17 cellular contexts compared by ENCODE assay signal in the genomic region with DNA sequence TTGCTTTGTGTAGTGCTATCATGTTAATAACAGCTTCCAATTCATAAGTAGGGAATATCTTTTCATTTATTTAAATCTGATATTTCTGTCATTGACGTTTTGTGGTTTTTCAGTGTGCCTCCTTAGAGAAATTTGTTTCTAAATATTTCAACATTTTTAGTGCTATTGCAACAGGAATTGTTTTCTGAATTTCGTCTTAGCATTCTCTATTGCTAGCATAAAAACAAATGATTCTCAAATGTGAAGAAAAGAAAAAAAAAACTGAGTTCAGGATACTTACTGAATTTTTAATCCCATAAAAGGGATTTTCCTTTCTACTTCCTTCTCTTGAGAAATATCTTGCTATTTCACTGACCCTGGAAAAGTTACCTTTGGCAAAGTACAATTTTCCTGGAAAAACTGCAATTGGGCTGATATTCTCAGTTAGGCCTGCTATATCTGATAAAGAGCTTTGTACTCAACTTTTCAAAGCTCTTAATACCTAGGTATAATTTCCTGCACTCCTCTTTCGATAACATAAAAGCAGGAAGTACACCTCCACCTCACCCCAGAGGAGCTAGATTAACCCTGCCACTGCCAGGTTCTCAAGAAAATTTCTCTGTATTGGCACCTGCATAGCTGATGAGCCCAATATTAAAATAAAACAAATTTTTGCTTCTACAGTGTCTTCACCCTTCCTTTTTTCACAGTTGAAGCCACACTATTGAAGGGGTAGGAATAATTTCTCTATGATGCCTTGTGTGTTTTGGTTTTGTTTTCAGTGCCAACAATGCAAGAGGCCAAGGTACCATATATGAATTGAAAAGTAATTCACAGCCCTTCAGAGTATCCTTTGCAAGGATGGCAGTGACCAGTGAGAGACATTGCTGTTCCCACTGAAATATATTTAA. TPM values are rescaled to one million over a fixed set of nuclear protein-coding genes. Genes with fewer than 3 reads are reported as not detected.
DNase-seq lines count a peak whose midpoint lies in the region; ATAC-seq, FAIRE-seq and TF ChIP-seq lines count a peak whose summit lies in the region.
"Had no signal": no experiment of that assay in that cellular context is flagged by ENCODE, and none has a peak within 500 bp of the region (broad histone marks: within the 10 kb centered on the region; RNA-seq: fewer than 3 reads in every experiment).

No MANE protein-coding gene starts in this region.

- peaks cover 0 to 34% (median 27%) of the 10 kb centered on the region in 7 donors for H3K4me1 Mint-ChIP-seq in naive thymus-derived CD4-positive, alpha-beta T cell
- H3K4me1 Mint-ChIP-seq: activated T-helper 17 cell treated with anti-CD3 and anti-CD28 coated beads, Interleukin-2, amount 50 U/mL, for 72 hours had no signal

- in situ Hi-C loops in GM12878 (cut with MboI), result no loop called here

- SMC1A ChIA-PET in GM12878 (lab: Charles Lee; ENCODE audit: uncharacterized antibody, unreplicated experiment), result interaction anchor here (1.1 to 4.3 kb wide), 8 partner anchors 8 to 70 kb away, joined by 3 to 42 read pairs (median 6); no protein-coding TSS in a partner anchor

- no peaks in the 10 kb centered on the region for H3K4me1 ChIP-seq in GM12878 (ENCODE audit: control insufficient read depth, insufficient read depth, low read length)
- H3K4me1 ChIP-seq in naive thymus-derived CD4-positive, alpha-beta T cell (ENCODE audit: control insufficient read depth in 2 of 2, insufficient read depth in 2 of 2, low read length in 2 of 2), result peaks cover 0 to 4% of the 10 kb centered on the region in 2 donors

- peaks cover 0 to 15% (median 5%) of the 10 kb centered on the region in 5 donors for H3K27me3 Mint-ChIP-seq in naive thymus-derived CD4-positive, alpha-beta T cell

- TF ChIP-seq CTCF in AG10803 (conservative IDR thresholded peaks at IDR 0.05; ENCODE audit: low read length), result no peak
- TF ChIP-seq CTCF in GM12878 (IDR thresholded peaks at IDR 0.05 in 2 of 3, conservative IDR thresholded peaks at IDR 0.05 in 1 of 3; ENCODE audit: control insufficient read depth in 2 of 3, extremely low read depth in 1 of 3, insufficient read depth in 1 of 3, low read depth in 3 of 3, low read length in 3 of 3), result no peak

- H3K9me3 ChIP-seq in GM12878 (replicated peaks; ENCODE audit: control insufficient read depth, insufficient read depth, low read length), result no peaks in the 10 kb centered on the region
- H3K9me3 ChIP-seq in naive thymus-derived CD4-positive, alpha-beta T cell (ENCODE audit: control insufficient read depth in 2 of 3, low read length in 3 of 3), result no peaks in the 10 kb centered on the region
- H3K9me3 ChIP-seq: SJCRH30, thyroid gland had no signal

- no peak overlapping the region for H3K9ac ChIP-seq in GM12878 (ENCODE audit: control insufficient read depth, insufficient read depth, low read length)

- POLR2A ChIA-PET in GM12878 (lab: Charles Lee), result interaction anchor here (0.9 to 1.6 kb wide), 2 partner anchors 12 to 14 kb away, joined by 3 to 4 read pairs; no protein-coding TSS in a partner anchor
- POLR2A ChIA-PET in naive thymus-derived CD4-positive, alpha-beta T cell (lab: Charles Lee), result interaction anchor here (0.7 to 1.1 kb wide), 2 partner anchors 21 to 732 kb away, joined by 4 to 6 read pairs; no protein-coding TSS in a partner anchor

- H3K4me3 Mint-ChIP-seq in naive thymus-derived CD4-positive, alpha-beta T cell, result peak overlapping the region in 7 of 10 donors; percentile 4 to 68 (median 59)
- H3K4me3 Mint-ChIP-seq: activated T-helper 17 cell treated with anti-CD3 and anti-CD28 coated beads, Interleukin-2, amount 50 U/mL, for 72 hours had no signal

- no peak overlapping the region for H3K27ac ChIP-seq in GM12878 (ENCODE audit: control insufficient read depth, insufficient read depth)
- no peak overlapping the region for H3K27ac ChIP-seq in naive thymus-derived CD4-positive, alpha-beta T cell (ENCODE audit: low read depth, low read length)
- H3K27ac ChIP-seq: SJCRH30, thyroid gland had no signal

- no peaks in the 10 kb centered on the region for H3K36me3 ChIP-seq in GM12878 (ENCODE audit: control insufficient read depth in 2 of 2, insufficient read depth in 2 of 2, low read length in 1 of 2)
- H3K36me3 ChIP-seq in naive thymus-derived CD4-positive, alpha-beta T cell (ENCODE audit: control insufficient read depth in 2 of 3, insufficient read depth in 3 of 3, low read length in 3 of 3), result no peaks in the 10 kb centered on the region
- H3K36me3 ChIP-seq: SJCRH30, thyroid gland had no signal

- BruUV-seq in GM12878 (replicated peaks; lab: Mats Ljungman, UMichigan), result no TSS peak

- peak overlapping the region in 7 of 9 donors; percentile 13 to 83 (median 50) for H3K27ac Mint-ChIP-seq in naive thymus-derived CD4-positive, alpha-beta T cell
- no peak overlapping the region for H3K27ac Mint-ChIP-seq in activated naive CD4-positive, alpha-beta T cell treated with anti-CD3 and anti-CD28 coated beads, Interleukin-2, amount 50 U/mL, for 72 hours
- H3K27ac Mint-ChIP-seq: activated T-helper 17 cell treated with anti-CD3 and anti-CD28 coated beads, Interleukin-2, amount 50 U/mL, for 72 hours had no signal

- no peak for TF ChIP-seq EP300 in GM12878 (IDR thresholded peaks at IDR 0.05; ENCODE audit: borderline replicate concordance in 1 of 2, control insufficient read depth in 1 of 2, low read depth in 2 of 2, low read length in 2 of 2)

- no peaks in the 10 kb centered on the region; a peak in 1 of 4 replicates for H3K27me3 ChIP-seq in GM12878 (replicated peaks in 1 of 2; ENCODE audit: control insufficient read depth in 2 of 2, insufficient read depth in 2 of 2, low read length in 1 of 2)
- peaks cover 0 to 3% of the 10 kb centered on the region in 2 donors for H3K27me3 ChIP-seq in naive thymus-derived CD4-positive, alpha-beta T cell (ENCODE audit: control insufficient read depth in 2 of 2, insufficient read depth in 2 of 2, low read length in 2 of 2)
- H3K27me3 ChIP-seq: SJCRH30, thyroid gland had no signal

- H2AFZ ChIP-seq in GM12878 (ENCODE audit: control insufficient read depth, low read depth, low read length), result no peak overlapping the region

- no peak for TF ChIP-seq POLR2A in GM12878 (IDR thresholded peaks at IDR 0.05; ENCODE audit: low read depth, low read length)

- H4K20me1 ChIP-seq in GM12878 (ENCODE audit: control insufficient read depth, insufficient read depth), result no peaks in the 10 kb centered on the region

- TF ChIP-seq RAD21 in GM12878 (IDR thresholded peaks at IDR 0.05; ENCODE audit: insufficient read depth, low read depth, low read length), result no peak

- peak; percentile 71 for DNase-seq in AG10803 (ENCODE audit: low read depth)
- DNase-seq in HT-29 (ENCODE audit: low spot score), result peak; percentile 47
- no peak for DNase-seq in GM12878 (ENCODE audit: low read depth, low spot score)
- DNase-seq in naive thymus-derived CD4-positive, alpha-beta T cell, result peak in 3 of 9 donors; percentile 7 to 20 (median 18)
- DNase-seq in effector CD4-positive, alpha-beta T cell, result no peak
- no peak for DNase-seq in activated naive CD4-positive, alpha-beta T cell treated with anti-CD3 and anti-CD28 coated beads, Interleukin-2, amount 50 U/mL, for 72 hours (ENCODE audit: low spot score in 2 of 2)
- DNase-seq in putamen (ENCODE audit: low spot score), result no peak
- DNase-seq in NCI-H2227 (lab: John Stamatoyannopoulos, UW; ENCODE audit: unreplicated experiment), result no peak
- DNase-seq: naive thymus-derived CD8-positive, alpha-beta T cell; NCI-H2171 treated with DMSO at 0.1 percent for 48 hours; SJCRH30; thyroid gland had no signal

- no peak overlapping the region for H3K4me2 ChIP-seq in GM12878 (ENCODE audit: control insufficient read depth, insufficient read depth)

- RAD21 ChIA-PET in GM12878 (lab: Charles Lee; ENCODE audit: unreplicated experiment), result interaction anchor here (1.1 to 1.7 kb wide), 7 partner anchors 10 to 69 kb away, joined by 3 to 13 read pairs (median 3); no protein-coding TSS in a partner anchor

- FAIRE-seq in GM12878 (lab: Jason Lieb, UNC), result no peak
- FAIRE-seq: GM18507, HTR-8/SVneo, TTC549 had no signal

- H3K36me3 Mint-ChIP-seq in naive thymus-derived CD4-positive, alpha-beta T cell, result peaks cover 0 to 11% (median 0%) of the 10 kb centered on the region in 5 donors
- H3K36me3 Mint-ChIP-seq in activated naive CD4-positive, alpha-beta T cell treated with anti-CD3 and anti-CD28 coated beads, Interleukin-2, amount 50 U/mL, for 72 hours, result no peaks in the 10 kb centered on the region
- H3K36me3 Mint-ChIP-seq: naive thymus-derived CD8-positive, alpha-beta T cell had no signal

- CTCF ChIA-PET in GM12878 (lab: Yijun Ruan, JAX), result interaction anchor here (0.7 to 1.1 kb wide), 6 partner anchors 29 to 457 kb away, joined by 3 to 5 read pairs (median 3); no protein-coding TSS in a partner anchor
- CTCF ChIA-PET in naive thymus-derived CD4-positive, alpha-beta T cell (lab: Charles Lee), result interaction anchor here (0.6 kb wide), 2 partner anchors 22 to 170 kb away, joined by 3 read pairs; no protein-coding TSS in a partner anchor

- ATAC-seq in GM12878, result peak; percentile 65
- no peak for ATAC-seq in naive thymus-derived CD4-positive, alpha-beta T cell
- no peak for ATAC-seq in activated naive CD4-positive, alpha-beta T cell treated with anti-CD3 and anti-CD28 coated beads, Interleukin-2, amount 50 U/mL, for 72 hours
- ATAC-seq: activated T-helper 17 cell treated with anti-CD3 and anti-CD28 coated beads, Interleukin-2, amount 50 U/mL, for 72 hours; left lobe of liver; naive thymus-derived CD8-positive, alpha-beta T cell had no signal

- intact Hi-C loops in GM12878 (cut with micrococcal nuclease; ENCODE audit: unreplicated experiment), result no loop called here
- intact Hi-C loops in naive thymus-derived CD4-positive, alpha-beta T cell (cut with micrococcal nuclease), result no loop called here

- H3K4me3 ChIP-seq in AG10803 (ENCODE audit: low read length), result no peak overlapping the region
- no peak overlapping the region for H3K4me3 ChIP-seq in GM12878
- H3K4me3 ChIP-seq in naive thymus-derived CD4-positive, alpha-beta T cell (ENCODE audit: low read length), result no peak overlapping the region
- H3K4me3 ChIP-seq: SJCRH30, thyroid gland had no signal

- peaks cover 0 to 6% (median 0%) of the 10 kb centered on the region in 11 donors for H3K9me3 Mint-ChIP-seq in naive thymus-derived CD4-positive, alpha-beta T cell
- peaks cover 0 to 3% of the 10 kb centered on the region in 2 donors for H3K9me3 Mint-ChIP-seq in activated naive CD4-positive, alpha-beta T cell treated with anti-CD3 and anti-CD28 coated beads, Interleukin-2, amount 50 U/mL, for 72 hours
- H3K9me3 Mint-ChIP-seq: activated T-helper 17 cell treated with anti-CD3 and anti-CD28 coated beads, Interleukin-2, amount 50 U/mL, for 72 hours; naive thymus-derived CD8-positive, alpha-beta T cell had no signal

- no peaks in the 10 kb centered on the region for H3K79me2 ChIP-seq in GM12878 (ENCODE audit: control insufficient read depth, insufficient read depth, low read length)

- WGBS in GM12878 (ENCODE audit: insufficient coverage, insufficient replicate concordance, low lambda C conversion rate, missing lambda C conversion rate), result 0% methylated on average over 3 of the region's 3 CpGs

RNA-seq across cellular contexts. Expression of a gene that starts 35.6 kb away (rescaled TPM):
- 5.9 and 11.0 TPM in 2 replicates for total RNA-seq in HT-29 (2014; rRNA removed; shearing (Covaris generic))
- 0.42 and 0.73 TPM in 2 replicates for total RNA-seq in GM12878 (2013; cell fraction: nucleolus; rRNA removed)
- total RNA-seq in GM12878 (2014; rRNA removed), result 0.44 and 0.68 TPM in 2 replicates
- total RNA-seq in GM12878 (2014; rRNA removed; fragmentation: Illumina TruSeq; extraction: Trizol), result 0.45 and 0.74 TPM in 2 replicates
- total RNA-seq in GM12878 (2021), result 2.0 and 2.2 TPM in 2 replicates
- 0.12 TPM for polyA plus RNA-seq in GM12878 (2011; ENCODE audit: low read depth)
- 5.1 and 5.4 TPM in 2 replicates for polyA plus RNA-seq in GM12878 (2011; rRNA removed)
- polyA plus RNA-seq in GM12878 (2011; cell fraction: cytosol; rRNA removed), result 4.6 and 5.0 TPM in 2 replicates
- polyA plus RNA-seq in GM12878 (2011; cell fraction: nucleus; rRNA removed), result 5.8 and 6.3 TPM in 2 replicates
- polyA plus RNA-seq in GM12878 (2012), result 0.11 and 0.20 TPM in 2 replicates
- 0.40 and 0.43 TPM in 2 replicates for polyA plus RNA-seq in GM12878 (2014; fragmentation: Illumina TruSeq; extraction: Trizol)
- under 1 TPM; 0.05 to 0.14 TPM for polyA plus RNA-seq in GM12878 (2014; fragmentation: Nextera tagmentation; extraction: Ambion mirVana)
- polyA plus RNA-seq in GM12878 (2014; rRNA removed), result 0.42 and 0.43 TPM in 2 replicates
- polyA plus RNA-seq in GM12878 (2016; fragmentation: Nextera tagmentation; extraction: Ambion mirVana), result under 1 TPM; 0.44 to 0.58 TPM
- 17.4 and 20.8 TPM in 2 replicates for polyA minus RNA-seq in GM12878 (2011; rRNA and poly(A)+ RNA removed)
- polyA minus RNA-seq in GM12878 (2011; cell fraction: cytosol; rRNA and poly(A)+ RNA removed), result 7.2 and 7.6 TPM in 2 replicates
- 8.6 and 14.7 TPM in 2 replicates for polyA minus RNA-seq in GM12878 (2011; cell fraction: nucleus; rRNA and poly(A)+ RNA removed)
- total RNA-seq in naive thymus-derived CD4-positive, alpha-beta T cell, result 1 to 10 TPM in 1 of 5 experiments, under 1 TPM in 4; 0.03 to 5.8 (median 0.07) TPM
- polyA plus RNA-seq in naive thymus-derived CD4-positive, alpha-beta T cell, result under 1 TPM in 1 of 2 donors, not detected in 1; 0.06 TPM
- total RNA-seq in activated naive CD4-positive, alpha-beta T cell treated with anti-CD3 and anti-CD28 coated beads, Interleukin-2, amount 50 U/mL, for 72 hours, result 1 to 10 TPM; 4.0 to 4.3 TPM

Comparison
In these comparisons a context has a peak if more than half of its experiments do, and no peak if none do; other contexts are left out.
1. DNase-seq: peak in AG10803 (single experiment) and HT-29 (single experiment); none in GM12878 (single experiment), effector CD4-positive, alpha-beta T cell (single experiment), activated naive CD4-positive, alpha-beta T cell treated with anti-CD3 and anti-CD28 coated beads, Interleukin-2, amount 50 U/mL, for 72 hours (0 of 2), putamen (single experiment) and NCI-H2227 (single experiment).
2. H3K27ac Mint-ChIP-seq: peak in naive thymus-derived CD4-positive, alpha-beta T cell (7 of 9); none in activated naive CD4-positive, alpha-beta T cell treated with anti-CD3 and anti-CD28 coated beads, Interleukin-2, amount 50 U/mL, for 72 hours (0 of 2).